Comparison of ENCODE assay signal across 15 cellular contexts in the genomic region with DNA sequence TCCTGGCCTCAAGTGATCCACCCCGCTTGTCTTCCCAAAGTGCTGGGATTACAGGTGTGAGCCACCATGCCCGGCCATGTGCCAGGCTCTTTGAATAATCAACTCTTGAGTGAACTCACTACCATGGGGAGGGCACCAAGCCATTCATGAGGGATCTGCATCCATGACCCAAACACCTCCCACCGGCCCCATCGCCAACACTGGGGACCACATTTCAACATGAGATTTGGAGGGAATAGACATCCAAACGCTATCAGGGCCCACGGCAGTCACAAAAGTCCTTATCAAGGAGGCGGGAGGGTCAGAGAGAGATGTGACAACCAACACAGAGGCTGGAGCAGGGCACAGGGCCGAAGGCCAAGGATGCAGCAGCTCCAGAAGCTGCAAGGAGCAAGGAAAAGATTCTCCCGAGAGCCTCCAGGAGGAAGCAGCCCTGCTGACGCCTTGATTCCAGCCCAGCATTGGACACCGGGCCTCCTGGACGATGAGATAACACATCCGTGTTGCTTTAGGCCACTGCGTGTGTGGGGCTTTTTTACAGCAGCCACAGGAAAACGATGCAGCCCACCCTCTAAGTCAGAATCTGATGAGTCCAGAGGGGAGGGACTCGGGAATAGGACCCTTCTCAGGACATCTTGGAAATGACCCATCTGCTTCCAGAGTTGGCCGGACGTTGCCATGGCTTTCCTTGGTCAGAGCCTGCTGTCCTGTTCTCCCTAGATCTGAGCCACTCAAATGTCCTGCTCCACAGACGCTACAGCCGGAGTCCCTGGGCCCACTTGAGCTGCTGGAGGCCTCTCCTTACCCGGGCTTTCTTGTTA. TPM values are rescaled to one million over a fixed set of nuclear protein-coding genes. Genes with fewer than 3 reads are reported as not detected.
A peak's percentile ranks its signal among the peaks of the same experiment; 100 is the strongest.
DNase-seq lines count a peak whose midpoint lies in the region; ATAC-seq and TF ChIP-seq lines count a peak whose summit lies in the region.
"Had no signal": no experiment of that assay in that cellular context is flagged by ENCODE, and none has a peak within 500 bp of the region (broad histone marks: within the 10 kb centered on the region; RNA-seq: fewer than 3 reads in every experiment).

No MANE protein-coding gene starts in this region.

- H3K9me3 ChIP-seq in right cardiac atrium (ENCODE audit: control insufficient read depth, low read length): no peaks in the 10 kb centered on the region
- H3K9me3 ChIP-seq: HAP-1 had no signal

- H3K4me3 ChIP-seq in right cardiac atrium (ENCODE audit: low read length): no peak overlapping the region
- H3K4me3 ChIP-seq: BLaER1, GM23248, HAP-1 had no signal

- ATAC-seq in right cardiac atrium: peak; percentile 5 to 10
- no peak for ATAC-seq in left ventricle myocardium superior
- ATAC-seq in left lobe of liver: peak; percentile 39
- no peak for ATAC-seq in HG03342 (IDR thresholded peaks at IDR 0.05; ENCODE audit: unreplicated experiment)
- ATAC-seq in HG02884 (IDR thresholded peaks at IDR 0.05; ENCODE audit: unreplicated experiment): no peak

- CTCF ChIA-PET in RWPE1 (lab: Yijun Ruan, JAX): no interaction called here

- POLR2A ChIA-PET in RWPE1 (lab: Yijun Ruan, JAX; ENCODE audit: low non-redundant PET): no interaction called here

- 67% methylated on average over 21 of the region's 21 CpGs for WGBS in right cardiac atrium

- H3K27ac ChIP-seq in right cardiac atrium (ENCODE audit: low read length): no peak overlapping the region
- no peak overlapping the region for H3K27ac ChIP-seq in RWPE1
- H3K27ac ChIP-seq: BLaER1, GM23248 had no signal

- TF ChIP-seq CTCF in RWPE1 (conservative IDR thresholded peaks at IDR 0.05; ENCODE audit: low read depth): no peak

- DNase-seq in right cardiac atrium (no peak), left ventricle myocardium superior (no peak), SK-N-DZ (ENCODE audit: low spot score) (peak; percentile 29), left lobe of liver (ENCODE audit: low spot score) (peak; percentile 36), posterior vena cava (ENCODE audit: low spot score) (peak; percentile 73), RWPE1 (ENCODE audit: low spot score) (no peak)
- DNase-seq: CD4-positive, alpha-beta memory T cell; DMS153; DMS79; GDM1; GM23248 had no signal

- no peaks in the 10 kb centered on the region for H3K27me3 ChIP-seq in right cardiac atrium (ENCODE audit: control insufficient read depth, insufficient read depth)
- H3K27me3 ChIP-seq: BLaER1 had no signal

- peaks cover 6% of the 10 kb centered on the region for H3K4me1 ChIP-seq in right cardiac atrium (ENCODE audit: control insufficient read depth, insufficient read depth, low read length)
- H3K4me1 ChIP-seq: BLaER1, HAP-1 had no signal

- intact Hi-C loops in right cardiac atrium (cut with DNase I) (no loop called here), left ventricle myocardium superior (cut with micrococcal nuclease) (no loop called here), posterior vena cava (cut with DNase I) (no loop called here)

RNA-seq across cellular contexts. Expression of a gene that starts 47.3 kb away (rescaled TPM):
- 10 to 100 TPM; 15.8 to 29.0 (median 21.3) TPM for total RNA-seq in right cardiac atrium
- 9.0 TPM for polyA plus RNA-seq in right cardiac atrium
- 9.7 TPM for total RNA-seq in left ventricle myocardium superior
- polyA plus RNA-seq in SK-N-DZ (2014; cell fraction: cytosol; rRNA removed): 7.1 and 11.8 TPM in 2 replicates
- 4.8 and 16.4 TPM in 2 replicates for polyA plus RNA-seq in SK-N-DZ (2014; cell fraction: nucleus; rRNA removed)
- total RNA-seq in left lobe of liver: 15.4 TPM
- 10 to 100 TPM; 38.2 to 45.2 TPM for total RNA-seq in posterior vena cava

Comparison
In these comparisons a context has a peak if more than half of its experiments do, and no peak if none do; other contexts are left out.
1. ATAC-seq: peak in right cardiac atrium (2 of 2) and left lobe of liver (single experiment); none in left ventricle myocardium superior (single experiment), HG03342 (single experiment) and HG02884 (single experiment).
2. DNase-seq: peak in SK-N-DZ (single experiment), left lobe of liver (single experiment) and posterior vena cava (single experiment); none in right cardiac atrium (0 of 3), left ventricle myocardium superior (single experiment) and RWPE1 (single experiment).